ENCODE assay signal across 8 cellular contexts in genomic region chr5:180811623-180812119, GRCh38. TPM values are rescaled to one million over a fixed set of nuclear protein-coding genes. Genes with fewer than 3 reads are reported as not detected.
DNase-seq lines count a peak whose midpoint lies in the region; ATAC-seq and TF ChIP-seq lines count a peak whose summit lies in the region.

No MANE protein-coding gene starts in this region.

- no peak for TF ChIP-seq CTCF in lower lobe of right lung (IDR thresholded peaks at IDR 0.05)
- TF ChIP-seq CTCF in transverse colon (IDR thresholded peaks at IDR 0.05) = no peak

- intact Hi-C loops in lower lobe of right lung (cut with DNase I) = no loop called here
- intact Hi-C loops in transverse colon (cut with DNase I; ENCODE audit: low total_unique reads) = no loop called here

- in situ Hi-C loops in transverse colon (cut with MboI; ENCODE audit: low pct_ligation_motif_present in 1 of 4, low pct_unique_long_range_greater_than_20kb in 1 of 4, low sequenced_read_pairs in 3 of 4) = no loop called here

- peaks cover 6% of the 10 kb centered on the region for H3K36me3 ChIP-seq in lower lobe of right lung
- no peaks in the 10 kb centered on the region for H3K36me3 ChIP-seq in transverse colon

- no peak for TF ChIP-seq POLR2A in transverse colon (IDR thresholded peaks at IDR 0.05)

- no peaks in the 10 kb centered on the region for H3K27me3 Mint-ChIP-seq in activated T-cell treated with anti-CD3 and anti-CD28 coated beads, Interleukin-2, amount 50 U/mL, for 24 hours

- H3K4me3 ChIP-seq in lower lobe of right lung = peak overlapping the region; percentile 78
- peak overlapping the region in 1 of 4 donors; percentile 67 for H3K4me3 ChIP-seq in transverse colon

- peaks cover 75% of the 10 kb centered on the region for H3K4me1 Mint-ChIP-seq in activated T-cell treated with anti-CD3 and anti-CD28 coated beads, Interleukin-2, amount 50 U/mL, for 24 hours (ENCODE audit: low read depth)

- no peak for TF ChIP-seq EP300 in transverse colon (IDR thresholded peaks at IDR 0.05; ENCODE audit: low read depth)

- H3K27ac Mint-ChIP-seq in activated T-cell treated with anti-CD3 and anti-CD28 coated beads, Interleukin-2, amount 50 U/mL, for 24 hours = peak overlapping the region; percentile 96
- H3K27ac Mint-ChIP-seq in activated naive CD4-positive, alpha-beta T cell treated with anti-CD3 and anti-CD28 coated beads, Interleukin-2, amount 50 U/mL, for 72 hours = peak overlapping the region; percentile 93 to 95

- ATAC-seq in activated naive CD4-positive, alpha-beta T cell treated with anti-CD3 and anti-CD28 coated beads, Interleukin-2, amount 50 U/mL, for 72 hours = no peak
- ATAC-seq in lower lobe of right lung (no peak), HG03460 (IDR thresholded peaks at IDR 0.05; ENCODE audit: unreplicated experiment) (no peak), HG02588 (IDR thresholded peaks at IDR 0.05; ENCODE audit: unreplicated experiment) (no peak)

- H3K36me3 Mint-ChIP-seq in activated T-cell treated with anti-CD3 and anti-CD28 coated beads, Interleukin-2, amount 50 U/mL, for 24 hours (ENCODE audit: low read depth) = peaks cover 19% of the 10 kb centered on the region
- peaks cover 28% of the 10 kb centered on the region in 2 donors for H3K36me3 Mint-ChIP-seq in activated naive CD4-positive, alpha-beta T cell treated with anti-CD3 and anti-CD28 coated beads, Interleukin-2, amount 50 U/mL, for 72 hours

- peak; percentile 32 for DNase-seq in activated T-cell treated with anti-CD3 and anti-CD28 coated beads, Interleukin-2, amount 50 U/mL, for 24 hours
- DNase-seq in activated T-cell treated with anti-CD3 and anti-CD28 coated beads, Interleukin-2, amount 50 U/mL, for 1 hour = no peak
- peak in 1 of 2 donors; percentile 41 for DNase-seq in activated naive CD4-positive, alpha-beta T cell treated with anti-CD3 and anti-CD28 coated beads, Interleukin-2, amount 50 U/mL, for 72 hours (ENCODE audit: low spot score in 2 of 2)
- no peak for DNase-seq in lower lobe of right lung
- DNase-seq in transverse colon = no peak
- no peak for DNase-seq in ecto neural progenitor cell (ENCODE audit: low spot score)

- H3K4me1 ChIP-seq in lower lobe of right lung (peaks cover 52% of the 10 kb centered on the region), transverse colon (peaks cover 33 to 50% (median 39%) of the 10 kb centered on the region in 4 donors)

- peak overlapping the region; percentile 90 for H3K4me3 Mint-ChIP-seq in activated T-cell treated with anti-CD3 and anti-CD28 coated beads, Interleukin-2, amount 50 U/mL, for 24 hours

- H3K9me3 Mint-ChIP-seq in activated T-cell treated with anti-CD3 and anti-CD28 coated beads, Interleukin-2, amount 50 U/mL, for 24 hours = no peaks in the 10 kb centered on the region
- H3K9me3 Mint-ChIP-seq in activated naive CD4-positive, alpha-beta T cell treated with anti-CD3 and anti-CD28 coated beads, Interleukin-2, amount 50 U/mL, for 72 hours = no peaks in the 10 kb centered on the region

- 80 to 84% methylated on average over 10 of the region's 10 CpGs for WGBS in transverse colon (ENCODE audit: low coverage in 1 of 2), 2 donors

- H3K9me3 ChIP-seq in lower lobe of right lung (no peaks in the 10 kb centered on the region), transverse colon (no peaks in the 10 kb centered on the region)

- peak overlapping the region; percentile 99 for H3K27ac ChIP-seq in lower lobe of right lung
- H3K27ac ChIP-seq in transverse colon = peak overlapping the region; percentile 99 to 100 (median 99)

- H3K27me3 ChIP-seq in lower lobe of right lung (ENCODE audit: low read depth) (no peaks in the 10 kb centered on the region), transverse colon (no peaks in the 10 kb centered on the region)

RNA-seq across cellular contexts. Expression of gene MGAT1, which starts 9.1 kb away (rescaled TPM):
- 100 to 1,000 TPM; 130 to 157 TPM for total RNA-seq in activated naive CD4-positive, alpha-beta T cell treated with anti-CD3 and anti-CD28 coated beads, Interleukin-2, amount 50 U/mL, for 72 hours
- total RNA-seq in lower lobe of right lung (241 TPM), transverse colon (100 to 1,000 TPM in 3 of 4 donors, 10 to 100 TPM in 1; 98.5 to 131 (median 114) TPM)

RNA-seq across cellular contexts. Expression of gene ZFP62, which starts 49.4 kb away (rescaled TPM):
- total RNA-seq in activated naive CD4-positive, alpha-beta T cell treated with anti-CD3 and anti-CD28 coated beads, Interleukin-2, amount 50 U/mL, for 72 hours = 10 to 100 TPM; 13.5 to 27.9 TPM
- total RNA-seq in lower lobe of right lung (28.3 TPM), transverse colon (10 to 100 TPM in 3 of 4 donors, 1 to 10 TPM in 1; 4.1 to 35.7 (median 26.9) TPM)
